Comparison of ENCODE assay signal across 7 cellular contexts in genomic region chr3:192727032-192727847, GRCh38. TPM values are rescaled to one million over a fixed set of nuclear protein-coding genes. Genes with fewer than 3 reads are reported as not detected.
A peak's percentile ranks its signal among the peaks of the same experiment; 100 is the strongest.
DNase-seq lines count a peak whose midpoint lies in the region; ATAC-seq lines count a peak whose summit lies in the region.

FGF12 (minus strand) TSS chr3:192727541.

- no peaks in the 10 kb centered on the region for H3K36me3 ChIP-seq in stomach smooth muscle (ENCODE audit: control insufficient read depth in 2 of 2, insufficient read depth in 2 of 2, low read length in 2 of 2)

- H3K9ac ChIP-seq in stomach smooth muscle (ENCODE audit: low read length in 2 of 2): peak within 1 kb of the TSS in 1 of 2 donors; percentile 13

- ATAC-seq in GM21423 (IDR thresholded peaks at IDR 0.05; ENCODE audit: unreplicated experiment): no peak

- no peak within 1 kb of the TSS for H3K27ac ChIP-seq in stomach smooth muscle (ENCODE audit: low read length)

- DNase-seq in HT1080 (ENCODE audit: low read depth) (peak; percentile 54), NCI-H526 (lab: John Stamatoyannopoulos, UW) (peak; percentile 93 to 97), cerebellar nuclear complex (lab: John Stamatoyannopoulos, UW) (peak; percentile 57 to 85), left kidney (ENCODE audit: low read depth, low spot score) (peak; percentile 96), HT-29 (ENCODE audit: low spot score) (no peak)

- no peaks in the 10 kb centered on the region for H3K9me3 ChIP-seq in stomach smooth muscle (ENCODE audit: control insufficient read depth in 2 of 2, low read length in 2 of 2)

- H3K4me1 ChIP-seq in stomach smooth muscle (ENCODE audit: control insufficient read depth, insufficient read depth, low read length): peaks cover 7% of the 10 kb centered on the region

- peak within 1 kb of the TSS; percentile 64 to 71 for H3K4me3 ChIP-seq in stomach smooth muscle (ENCODE audit: low read length in 2 of 2)

- H3K27me3 ChIP-seq in stomach smooth muscle (ENCODE audit: control insufficient read depth in 1 of 2, insufficient read depth in 2 of 2, low read length in 2 of 2): no peaks in the 10 kb centered on the region

RNA-seq across cellular contexts. Expression of gene FGF12, which starts in this region (rescaled TPM):
- 1.3 and 2.2 TPM in 2 replicates for total RNA-seq in HT1080 (2014; rRNA removed; shearing (Covaris generic))
- 2.2 and 2.8 TPM in 2 replicates for polyA plus RNA-seq in HT1080 (2015; cell fraction: cytosol; rRNA removed)
- polyA plus RNA-seq in HT1080 (2015; cell fraction: nucleus; rRNA removed): 1.7 and 2.1 TPM in 2 replicates
- not detected in 2 replicates for total RNA-seq in HT-29 (2014; rRNA removed; shearing (Covaris generic))
